ENCODE assay signal across 17 cellular contexts in genomic region chr18:79383388-79384056, GRCh38. TPM values are rescaled to one million over a fixed set of nuclear protein-coding genes. Genes with fewer than 3 reads are reported as not detected.
A peak's percentile ranks its signal among the peaks of the same experiment; 100 is the strongest.
DNase-seq lines count a peak whose midpoint lies in the region; ATAC-seq, FAIRE-seq and TF ChIP-seq lines count a peak whose summit lies in the region.
"Had no signal": no experiment of that assay in that cellular context is flagged by ENCODE, and none has a peak within 500 bp of the region (broad histone marks: within the 10 kb centered on the region; RNA-seq: fewer than 3 reads in every experiment).

No MANE protein-coding gene starts in this region.

- no peaks in the 10 kb centered on the region for H3K9me3 ChIP-seq in right atrium auricular region
- no peaks in the 10 kb centered on the region for H3K9me3 ChIP-seq in K562 (replicated peaks; ENCODE audit: control insufficient read depth, insufficient read depth, low read depth, low read length)
- H3K9me3 ChIP-seq in testis: no peaks in the 10 kb centered on the region
- H3K9me3 ChIP-seq: Caco-2, Peyer's patch had no signal

- intact Hi-C loops in cardiac septum (cut with DNase I) (loop anchor here (10.0 kb wide), 1 partner anchor 561 kb away; no protein-coding TSS in a partner anchor), K562 (cut with micrococcal nuclease) (no loop called here), testis (cut with DNase I; ENCODE audit: low total_unique reads) (loop anchor here (5.0 kb wide), 2 partner anchors 144 to 259 kb away; no protein-coding TSS in a partner anchor)

- no peak overlapping the region for H3K4me2 ChIP-seq in K562 (ENCODE audit: insufficient read depth, low read length)
- H3K4me2 ChIP-seq: KMS-11 had no signal

- no peak for TF ChIP-seq POLR2A in K562 (conservative IDR thresholded peaks at IDR 0.05)
- no peak for TF ChIP-seq POLR2A in testis (IDR thresholded peaks at IDR 0.05)

- H3K36me3 ChIP-seq in right atrium auricular region (no peaks in the 10 kb centered on the region), K562 (ENCODE audit: control insufficient read depth, insufficient read depth, low read length) (no peaks in the 10 kb centered on the region), testis (ENCODE audit: low read depth, missing control alignments) (no peaks in the 10 kb centered on the region)
- H3K36me3 ChIP-seq: Peyer's patch had no signal

- POLR2A ChIA-PET in K562 (lab: Yijun Ruan, JAX): interaction anchor here (0.7 to 1.4 kb wide), 2 partner anchors 8 to 256 kb away, joined by 3 to 4 read pairs; no protein-coding TSS in a partner anchor

- CTCF ChIA-PET in K562 (lab: Yijun Ruan, JAX; ENCODE audit: low intra/inter-chr PET ratio): interaction anchor here (1.4 to 1.5 kb wide), 2 partner anchors 145 to 260 kb away, joined by 3 to 4 read pairs; no protein-coding TSS in a partner anchor

- no peak overlapping the region for H2AFZ ChIP-seq in K562 (ENCODE audit: low read depth, low read length)

- peak; percentile 53 for DNase-seq in cardiac septum (ENCODE audit: low spot score)
- no peak for DNase-seq in right atrium auricular region (ENCODE audit: low spot score)
- no peak for DNase-seq in K562 (ENCODE audit: extremely low read depth in 1 of 4, low spot score in 3 of 4)
- DNase-seq in mesenteric fat pad (ENCODE audit: low spot score): peak; percentile 85
- DNase-seq in testis: peak; percentile 9
- DNase-seq in hypothalamus (lab: John Stamatoyannopoulos, UW): no peak
- DNase-seq in T1000 (lab: John Stamatoyannopoulos, UW): no peak
- DNase-seq: Caco-2, NCI-H1105, NCI-H187 treated with DMSO at 0.1 percent for 48 hours, NCI-H2171 treated with DMSO at 0.1 percent for 48 hours, NCI-H510A, SHP77 had no signal

- TF ChIP-seq EP300 in K562 (IDR thresholded peaks at IDR 0.05; ENCODE audit: low read length): no peak

- no peak overlapping the region for H3K9ac ChIP-seq in K562 (ENCODE audit: insufficient read depth in 1 of 2, low read depth in 2 of 2, low read length in 2 of 2)
- H3K9ac ChIP-seq: KMS-11 had no signal

- H3K27ac ChIP-seq in right atrium auricular region: no peak overlapping the region
- no peak overlapping the region for H3K27ac ChIP-seq in K562 (ENCODE audit: extremely low read depth, low read depth, low read length)
- no peak overlapping the region for H3K27ac ChIP-seq in testis
- H3K27ac ChIP-seq: KMS-11, Peyer's patch had no signal

- ATAC-seq in K562: no peak
- no peak for ATAC-seq in GM19463 (IDR thresholded peaks at IDR 0.05; ENCODE audit: unreplicated experiment)

- H3K4me1 ChIP-seq in right atrium auricular region: peaks cover 0 to 8% of the 10 kb centered on the region in 2 donors
- H3K4me1 ChIP-seq in K562 (replicated peaks in 1 of 2; ENCODE audit: control insufficient read depth in 2 of 2, insufficient read depth in 2 of 2, low read length in 2 of 2): peaks cover 0 to 16% of the 10 kb centered on the region in 2 experiments; a peak in 2 of 5 replicates
- no peaks in the 10 kb centered on the region for H3K4me1 ChIP-seq in testis
- H3K4me1 ChIP-seq: Caco-2 had no signal

- in situ Hi-C loops in K562 (cut with MboI): loop anchor here (5.0 kb wide), 2 partner anchors 144 to 259 kb away; no protein-coding TSS in a partner anchor

- no peaks in the 10 kb centered on the region; the same call in 1 of the 2 replicates for H4K20me1 ChIP-seq in K562 (replicated peaks; ENCODE audit: control insufficient read depth, insufficient read depth, low read length)

- TF ChIP-seq RAD21 in K562 (CRISPR knock-in tag; conservative IDR thresholded peaks at IDR 0.05 in 1 of 2, IDR thresholded peaks at IDR 0.05 in 1 of 2): no peak

- WGBS in K562 (ENCODE audit: insufficient coverage, low coverage, missing lambda C conversion rate): 25% methylated on average over 13 of the region's 20 CpGs
- 70 to 80% methylated on average over 4 to 19 of the region's 20 CpGs for WGBS in testis, 2 donors

- H3K4me3 ChIP-seq in right atrium auricular region (no peak overlapping the region), K562 (no peak overlapping the region), testis (no peak overlapping the region)
- H3K4me3 ChIP-seq: Peyer's patch had no signal

- no peak for FAIRE-seq in K562 (lab: Jason Lieb, UNC)
- FAIRE-seq: GM12891 had no signal

- H3K27me3 ChIP-seq in right atrium auricular region (no peaks in the 10 kb centered on the region), K562 (ENCODE audit: control insufficient read depth in 2 of 2, insufficient read depth in 2 of 2, low read length in 2 of 2) (no peaks in the 10 kb centered on the region; a peak in 1 of 5 replicates), testis (no peaks in the 10 kb centered on the region)
- H3K27me3 ChIP-seq: Peyer's patch had no signal

- no peaks in the 10 kb centered on the region for H3K79me2 ChIP-seq in K562 (ENCODE audit: control insufficient read depth, insufficient read depth, low read length)

- TF ChIP-seq CTCF in right atrium auricular region (IDR thresholded peaks at IDR 0.05) (no peak), K562 (IDR thresholded peaks at IDR 0.05 in 2 of 3, conservative IDR thresholded peaks at IDR 0.05 in 1 of 3; ENCODE audit: insufficient read depth in 2 of 3, low read depth in 1 of 3, low read length in 3 of 3) (no peak), testis (IDR thresholded peaks at IDR 0.05) (no peak)

- no peaks in the 10 kb centered on the region for H3K9me1 ChIP-seq in K562 (ENCODE audit: control insufficient read depth, insufficient read depth, low read length)

- BruUV-seq in K562 (replicated peaks; lab: Mats Ljungman, UMichigan): no TSS peak

TF ChIP-seq in K562, 482 proteins besides CTCF, POLR2A, EP300 and RAD21:
- TF ChIP-seq POLR2G (IDR thresholded peaks at IDR 0.05; ENCODE audit: low read depth, low read length) (peak; percentile 12; the same call in 1 of the 2 replicates), CBX5 (IDR thresholded peaks at IDR 0.05; ENCODE audit: borderline replicate concordance, low read depth) (no peak)
TF ChIP-seq in K562: peak in this region for 1.

RNA-seq across cellular contexts. Expression of gene NFATC1, which starts 12.2 kb away (rescaled TPM):
- 16.4 TPM for total RNA-seq in cardiac septum
- total RNA-seq in right atrium auricular region: 10 to 100 TPM; 19.0 to 20.2 TPM
- total RNA-seq in K562 (2011; cell fraction: chromatin; rRNA removed; ENCODE audit: low replicate concordance): 22.7 and 26.3 TPM in 2 replicates
- 11.4 and 14.5 TPM in 2 replicates for total RNA-seq in K562 (2011; cell fraction: nucleolus; rRNA removed)
- total RNA-seq in K562 (2011; cell fraction: nucleoplasm; rRNA removed): 10.2 and 10.4 TPM in 2 replicates
- total RNA-seq in K562 (2014; rRNA removed): 2.5 and 5.3 TPM in 2 replicates
- total RNA-seq in K562 (2014; rRNA removed; fragmentation: Illumina TruSeq; extraction: Trizol): 2.1 and 2.3 TPM in 2 replicates
- total RNA-seq in K562 (2015; rRNA removed; fragmentation: Illumina TruSeq; extraction: Trizol): 2.2 and 2.8 TPM in 2 replicates
- total RNA-seq in K562 (2021): 13.7 and 16.4 TPM in 2 replicates
- 1.9 and 2.4 TPM in 2 replicates for polyA plus RNA-seq in K562 (2011; rRNA removed)
- polyA plus RNA-seq in K562 (2011; cell fraction: cytosol; rRNA removed): 2.8 and 3.7 TPM in 2 replicates
- 6.6 and 10.1 TPM in 2 replicates for polyA plus RNA-seq in K562 (2011; cell fraction: nucleus; rRNA removed)
- 8.3 and 8.6 TPM in 2 replicates for polyA plus RNA-seq in K562 (2012)
- 6.1 and 9.6 TPM in 2 replicates for polyA plus RNA-seq in K562 (2014; fragmentation: Illumina TruSeq; extraction: Trizol)
- polyA plus RNA-seq in K562 (2014; fragmentation: Nextera tagmentation; extraction: Ambion mirVana): 1 to 10 TPM; 1.1 to 1.2 TPM
- polyA plus RNA-seq in K562 (2014; rRNA removed): 2.6 and 6.3 TPM in 2 replicates
- polyA minus RNA-seq in K562 (2011; rRNA and poly(A)+ RNA removed): 2.5 and 4.0 TPM in 2 replicates
- 7.3 and 13.0 TPM in 2 replicates for polyA minus RNA-seq in K562 (2011; cell fraction: cytosol; rRNA and poly(A)+ RNA removed)
- polyA minus RNA-seq in K562 (2011; cell fraction: nucleus; rRNA and poly(A)+ RNA removed): 6.7 and 6.9 TPM in 2 replicates
- 35.4 TPM for total RNA-seq in mesenteric fat pad
- total RNA-seq in testis: 10 to 100 TPM; 22.2 to 28.1 TPM
- polyA plus RNA-seq in testis (ENCODE audit: insufficient read depth, low read depth, low replicate concordance): 27.5 TPM

Comparison
In these comparisons a context has a peak if more than half of its experiments do, and no peak if none do; other contexts are left out.
1. DNase-seq: peak in cardiac septum (single experiment), mesenteric fat pad (single experiment) and testis (single experiment); none in right atrium auricular region (single experiment), K562 (0 of 4), hypothalamus (0 of 51) and T1000 (single experiment).